In the genomic region with DNA sequence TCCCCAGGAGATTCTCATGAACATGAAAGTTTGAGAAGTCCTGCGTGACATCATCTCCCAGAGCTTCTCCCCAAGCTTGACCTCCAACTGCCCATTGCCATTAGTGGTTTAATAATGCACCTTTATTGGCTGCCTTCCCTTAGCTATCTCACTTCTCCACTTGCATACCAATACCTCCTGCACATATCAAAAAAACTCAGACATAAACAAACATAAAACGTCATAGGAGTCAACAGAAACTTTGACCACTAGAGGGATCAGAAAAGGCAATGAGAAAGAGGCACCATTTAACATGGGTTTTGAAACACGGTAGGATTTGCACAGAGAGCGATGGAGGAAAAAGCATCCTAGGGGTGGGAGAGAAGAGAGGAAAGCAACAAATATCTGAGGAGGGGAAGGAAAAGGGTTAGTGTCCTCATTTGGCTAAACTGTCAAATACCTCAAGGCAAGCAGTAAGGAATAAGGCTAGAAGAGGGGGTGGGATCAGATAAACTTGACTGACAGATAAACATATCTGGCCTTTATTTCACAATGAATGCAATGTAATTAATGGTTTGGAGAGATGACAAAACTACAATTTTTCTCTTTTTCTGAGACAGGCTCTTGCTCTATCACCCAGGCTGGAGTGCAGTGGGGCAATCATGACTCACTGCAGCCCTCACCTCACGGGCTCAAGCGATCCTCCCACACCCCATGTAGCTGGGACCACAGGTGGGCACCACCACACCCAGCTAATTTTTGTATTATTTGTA, we compare ENCODE assay signal across 11 cellular contexts. TPM values are rescaled to one million over a fixed set of nuclear protein-coding genes. Genes with fewer than 3 reads are reported as not detected.
A peak's percentile ranks its signal among the peaks of the same experiment; 100 is the strongest.
DNase-seq lines count a peak whose midpoint lies in the region; ATAC-seq and TF ChIP-seq lines count a peak whose summit lies in the region.
"Had no signal": no experiment of that assay in that cellular context is flagged by ENCODE, and none has a peak within 500 bp of the region (broad histone marks: within the 10 kb centered on the region; RNA-seq: fewer than 3 reads in every experiment).

No MANE protein-coding gene starts in this region.

- DNase-seq in NCI-H226: peak; percentile 83
- DNase-seq in choroid plexus epithelial cell (ENCODE audit: low read depth): peak; percentile 38
- peak; percentile 62 for DNase-seq in renal cortical epithelial cell (ENCODE audit: low read depth)
- no peak for DNase-seq in head of caudate nucleus
- DNase-seq in activated CD8-positive, alpha-beta memory T cell treated with anti-CD3 and anti-CD28 coated beads, Interleukin-2, amount 50 U/mL, for 4 hours: no peak
- DNase-seq in cerebellar cortex (ENCODE audit: low spot score): no peak
- DNase-seq: anterior cingulate cortex, NCI-H187, T1000 had no signal

- intact Hi-C loops in head of caudate nucleus (cut with DNase I): no loop called here

- TF ChIP-seq CTCF in GM12872 (IDR thresholded peaks at IDR 0.05; ENCODE audit: insufficient read depth, low read depth, low read length) (peak; percentile 22; the same call in 1 of the 3 replicates), choroid plexus epithelial cell (conservative IDR thresholded peaks at IDR 0.05; ENCODE audit: low read depth, low read length) (peak; percentile 53)

- ATAC-seq in GM19324 (IDR thresholded peaks at IDR 0.05; ENCODE audit: low FRiP score, unreplicated experiment): no peak

- H3K4me3 ChIP-seq in choroid plexus epithelial cell (ENCODE audit: low read depth, low read length): no peak overlapping the region

RNA-seq across cellular contexts. Expression of gene GNAQ, which starts 27.0 kb away (rescaled TPM):
- 41.7 and 65.6 TPM in 2 replicates for total RNA-seq in renal cortical epithelial cell

Comparison
In these comparisons a context has a peak if more than half of its experiments do, and no peak if none do; other contexts are left out.
1. DNase-seq: peak in NCI-H226 (single experiment), choroid plexus epithelial cell (single experiment) and renal cortical epithelial cell (single experiment); none in head of caudate nucleus (0 of 42), activated CD8-positive, alpha-beta memory T cell treated with anti-CD3 and anti-CD28 coated beads, Interleukin-2, amount 50 U/mL, for 4 hours (single experiment) and cerebellar cortex (single experiment).